19 cellular contexts compared by ENCODE assay signal in genomic region chr12:98238513-98238912, GRCh38.
DNase-seq lines count a peak whose midpoint lies in the region; ATAC-seq, FAIRE-seq and TF ChIP-seq lines count a peak whose summit lies in the region.
"Had no signal": no experiment of that assay in that cellular context is flagged by ENCODE, and none has a peak within 500 bp of the region (broad histone marks: within the 10 kb centered on the region; RNA-seq: fewer than 3 reads in every experiment).

No MANE protein-coding gene starts in this region.

- no peak overlapping the region for H3K9ac ChIP-seq in GM12878 (ENCODE audit: control insufficient read depth, insufficient read depth, low read length)
- H3K9ac ChIP-seq in mesenchymal stem cell (ENCODE audit: low read length) = peak overlapping the region; percentile 43
- H3K9ac ChIP-seq: BLaER1 had no signal

- RAD21 ChIA-PET in GM12878 (lab: Charles Lee; ENCODE audit: unreplicated experiment) = interaction anchor here (1.1 to 1.5 kb wide), 3 partner anchors 10 to 38 kb away, joined by 3 read pairs; no protein-coding TSS in a partner anchor

- no peak overlapping the region for H4K91ac ChIP-seq in mesenchymal stem cell (ENCODE audit: low read length)

- no peak for TF ChIP-seq CTCF in GM12878 (IDR thresholded peaks at IDR 0.05 in 2 of 3, conservative IDR thresholded peaks at IDR 0.05 in 1 of 3; ENCODE audit: control insufficient read depth in 2 of 3, extremely low read depth in 1 of 3, insufficient read depth in 1 of 3, low read depth in 3 of 3, low read length in 3 of 3)

- DNase-seq in Daoy (ENCODE audit: low read depth) (peak; percentile 73), MG63 (peak; percentile 70), GM12878 (ENCODE audit: low read depth, low spot score) (no peak), mesenchymal stem cell (peak; percentile 37), NCI-H82 treated with DMSO at 0.1 percent for 48 hours (lab: John Stamatoyannopoulos, UW; ENCODE audit: unreplicated experiment) (no peak)
- no peak for DNase-seq in stimulated activated CD4-positive, alpha-beta T cell treated with anti-CD3 and anti-CD28 coated beads, Interleukin-15, amount 100 ng/mL, for 24 hours
- DNase-seq: activated CD4-positive, alpha-beta memory T cell treated with anti-CD3 and anti-CD28 coated beads for 36 hours; DMS53; Kasumi-1; NCI-H2029; stomach had no signal

- H3K79me1 ChIP-seq in mesenchymal stem cell (replicated peaks; ENCODE audit: low read length, poor library complexity, severe bottlenecking) = no peaks in the 10 kb centered on the region

- ATAC-seq in GM12878 (peak; percentile 47), GM21367 (IDR thresholded peaks at IDR 0.05; ENCODE audit: unreplicated experiment) (no peak), HG03439 (IDR thresholded peaks at IDR 0.05; ENCODE audit: unreplicated experiment) (no peak)

- TF ChIP-seq EP300 in GM12878 (IDR thresholded peaks at IDR 0.05; ENCODE audit: borderline replicate concordance in 1 of 2, control insufficient read depth in 1 of 2, low read depth in 2 of 2, low read length in 2 of 2) = no peak

- H2AFZ ChIP-seq in GM12878 (ENCODE audit: control insufficient read depth, low read depth, low read length) = no peak overlapping the region
- H2AFZ ChIP-seq in mesenchymal stem cell (ENCODE audit: low read depth, low read length) = no peak overlapping the region

- H3K4me2 ChIP-seq in GM12878 (ENCODE audit: control insufficient read depth, insufficient read depth) = no peak overlapping the region
- H3K4me2 ChIP-seq in mesenchymal stem cell (ENCODE audit: low read length, poor library complexity, severe bottlenecking) = no peak overlapping the region
- H3K4me2 ChIP-seq: BLaER1 had no signal

- no peaks in the 10 kb centered on the region for H3K4me1 ChIP-seq in GM12878 (ENCODE audit: control insufficient read depth, insufficient read depth, low read length)
- no peaks in the 10 kb centered on the region for H3K4me1 ChIP-seq in mesenchymal stem cell (ENCODE audit: control insufficient read depth, insufficient read depth, low read depth, low read length)
- H3K4me1 ChIP-seq: ascending aorta, BLaER1, HAP-1, stomach had no signal

- no peak overlapping the region for H2BK5ac ChIP-seq in mesenchymal stem cell (ENCODE audit: low read depth, low read length, poor library complexity, severe bottlenecking)

- H3K36me3 ChIP-seq in MG63 (no peaks in the 10 kb centered on the region), GM12878 (ENCODE audit: control insufficient read depth in 2 of 2, insufficient read depth in 2 of 2, low read length in 1 of 2) (no peaks in the 10 kb centered on the region), mesenchymal stem cell (ENCODE audit: control insufficient read depth in 1 of 2, insufficient read depth in 2 of 2, low read depth in 1 of 2, low read length in 2 of 2) (no peaks in the 10 kb centered on the region)
- H3K36me3 ChIP-seq: ascending aorta, BLaER1, HAP-1, stomach had no signal

- CTCF ChIA-PET in GM12878 (lab: Yijun Ruan, JAX) = interaction anchor here (0.7 to 1.6 kb wide), 2 partner anchors 9 to 33 kb away, joined by 3 to 5 read pairs; no protein-coding TSS in a partner anchor

- BruUV-seq in GM12878 (replicated peaks; lab: Mats Ljungman, UMichigan) = no TSS peak

- H2AK5ac ChIP-seq in mesenchymal stem cell (ENCODE audit: low read length, severe bottlenecking) = no peak overlapping the region

- H3K27me3 ChIP-seq in MG63 = no peaks in the 10 kb centered on the region
- no peaks in the 10 kb centered on the region; a peak in 1 of 4 replicates for H3K27me3 ChIP-seq in GM12878 (replicated peaks in 1 of 2; ENCODE audit: control insufficient read depth in 2 of 2, insufficient read depth in 2 of 2, low read length in 1 of 2)
- peaks cover 0 to 4% of the 10 kb centered on the region in 2 experiments for H3K27me3 ChIP-seq in mesenchymal stem cell (ENCODE audit: control insufficient read depth in 1 of 2, insufficient read depth in 1 of 2, low read length in 2 of 2)
- H3K27me3 ChIP-seq: ascending aorta, BLaER1, stomach had no signal

- H3K79me2 ChIP-seq in GM12878 (ENCODE audit: control insufficient read depth, insufficient read depth, low read length) = no peaks in the 10 kb centered on the region

- POLR2A ChIA-PET in GM12878 (lab: Charles Lee) = interaction anchor here (0.6 kb wide), 1 partner anchor 22 kb away, joined by 3 read pairs; no protein-coding TSS in a partner anchor

- no peak overlapping the region for H2BK120ac ChIP-seq in mesenchymal stem cell (ENCODE audit: low read depth, low read length)

- in situ Hi-C loops in GM12878 (cut with MboI) = no loop called here

- H2BK12ac ChIP-seq in mesenchymal stem cell (ENCODE audit: low read length in 2 of 2) = no peak overlapping the region

- 48% methylated on average over 3 of the region's 3 CpGs for WGBS in GM12878 (ENCODE audit: insufficient coverage, insufficient replicate concordance, low lambda C conversion rate, missing lambda C conversion rate)
- WGBS in mesenchymal stem cell = 50% methylated on average over 1 of the region's 3 CpGs

- H4K8ac ChIP-seq in mesenchymal stem cell (ENCODE audit: low read length) = no peak overlapping the region

- no peak overlapping the region for H3K4ac ChIP-seq in mesenchymal stem cell (ENCODE audit: low read depth in 1 of 2, low read length in 2 of 2)

- no peak overlapping the region for H3K23ac ChIP-seq in mesenchymal stem cell (ENCODE audit: low read length in 2 of 2)

- SMC1A ChIA-PET in GM12878 (lab: Charles Lee; ENCODE audit: uncharacterized antibody, unreplicated experiment) = interaction anchor here (0.8 to 5.4 kb wide), 6 partner anchors 10 to 277 kb away, joined by 3 to 37 read pairs (median 8); no protein-coding TSS in a partner anchor

- FAIRE-seq in GM12878 (lab: Jason Lieb, UNC) = no peak
- FAIRE-seq: TTC549 had no signal

- H3K18ac ChIP-seq in mesenchymal stem cell (ENCODE audit: low read depth in 1 of 2, low read length in 2 of 2) = no peak overlapping the region

- no peaks in the 10 kb centered on the region for H4K20me1 ChIP-seq in GM12878 (ENCODE audit: control insufficient read depth, insufficient read depth)
- H4K20me1 ChIP-seq: BLaER1 had no signal

- intact Hi-C loops in GM12878 (cut with micrococcal nuclease; ENCODE audit: unreplicated experiment) = no loop called here

- no peak for TF ChIP-seq POLR2A in GM12878 (IDR thresholded peaks at IDR 0.05; ENCODE audit: low read depth, low read length)

- H3K27ac ChIP-seq in GM12878 (ENCODE audit: control insufficient read depth, insufficient read depth) (no peak overlapping the region), mesenchymal stem cell (ENCODE audit: low read length, poor library complexity, severe bottlenecking) (no peak overlapping the region)
- H3K27ac ChIP-seq: ascending aorta, BLaER1, HL-60, skin epidermis had no signal

- H3K9me3 ChIP-seq in MG63 (no peaks in the 10 kb centered on the region), GM12878 (replicated peaks; ENCODE audit: control insufficient read depth, insufficient read depth, low read length) (no peaks in the 10 kb centered on the region; the same call in 2 of the 3 replicates), mesenchymal stem cell (ENCODE audit: control insufficient read depth, low read length) (no peaks in the 10 kb centered on the region)
- H3K9me3 ChIP-seq: ascending aorta, BLaER1, HAP-1 had no signal

- no peak overlapping the region for H3K14ac ChIP-seq in mesenchymal stem cell (ENCODE audit: low read length in 2 of 2)

- TF ChIP-seq RAD21 in GM12878 (IDR thresholded peaks at IDR 0.05; ENCODE audit: insufficient read depth, low read depth, low read length) = no peak

- H2BK15ac ChIP-seq in mesenchymal stem cell (ENCODE audit: low read depth, poor library complexity, severe bottlenecking) = no peak overlapping the region

- no peak overlapping the region for H3K4me3 ChIP-seq in MG63
- H3K4me3 ChIP-seq in GM12878 = no peak overlapping the region
- H3K4me3 ChIP-seq in mesenchymal stem cell (ENCODE audit: insufficient read depth in 1 of 2, low read depth in 1 of 2, low read length in 2 of 2) = peak overlapping the region in 1 of 2 experiments; percentile 10
- H3K4me3 ChIP-seq: ascending aorta, BLaER1, HAP-1, skin epidermis, stomach had no signal

TF ChIP-seq in GM12878, 131 proteins besides CTCF, POLR2A, EP300 and RAD21 (continues in another document):
- TF ChIP-seq PML (IDR thresholded peaks at IDR 0.05; ENCODE audit: low read length) (no peak), E2F8 (IDR thresholded peaks at IDR 0.05; ENCODE audit: low read depth, partially characterized antibody) (no peak), IRF5 (IDR thresholded peaks at IDR 0.05; ENCODE audit: borderline replicate concordance) (no peak), BACH1 (IDR thresholded peaks at IDR 0.05; ENCODE audit: borderline replicate concordance) (no peak), TCF12 (IDR thresholded peaks at IDR 0.05; ENCODE audit: low read depth, low read length) (no peak), ZNF622 (IDR thresholded peaks at IDR 0.05) (no peak), MTA3 (IDR thresholded peaks at IDR 0.05; ENCODE audit: borderline replicate concordance, low read length) (no peak)

Comparison
In these comparisons a context has a peak if more than half of its experiments do, and no peak if none do; other contexts are left out.
1. DNase-seq: peak in Daoy (single experiment), MG63 (single experiment) and mesenchymal stem cell (single experiment); none in GM12878 (single experiment), stimulated activated CD4-positive, alpha-beta T cell treated with anti-CD3 and anti-CD28 coated beads, Interleukin-15, amount 100 ng/mL, for 24 hours (single experiment) and NCI-H82 treated with DMSO at 0.1 percent for 48 hours (single experiment).